1 cellular context compared by ENCODE assay signal in the genomic region with DNA sequence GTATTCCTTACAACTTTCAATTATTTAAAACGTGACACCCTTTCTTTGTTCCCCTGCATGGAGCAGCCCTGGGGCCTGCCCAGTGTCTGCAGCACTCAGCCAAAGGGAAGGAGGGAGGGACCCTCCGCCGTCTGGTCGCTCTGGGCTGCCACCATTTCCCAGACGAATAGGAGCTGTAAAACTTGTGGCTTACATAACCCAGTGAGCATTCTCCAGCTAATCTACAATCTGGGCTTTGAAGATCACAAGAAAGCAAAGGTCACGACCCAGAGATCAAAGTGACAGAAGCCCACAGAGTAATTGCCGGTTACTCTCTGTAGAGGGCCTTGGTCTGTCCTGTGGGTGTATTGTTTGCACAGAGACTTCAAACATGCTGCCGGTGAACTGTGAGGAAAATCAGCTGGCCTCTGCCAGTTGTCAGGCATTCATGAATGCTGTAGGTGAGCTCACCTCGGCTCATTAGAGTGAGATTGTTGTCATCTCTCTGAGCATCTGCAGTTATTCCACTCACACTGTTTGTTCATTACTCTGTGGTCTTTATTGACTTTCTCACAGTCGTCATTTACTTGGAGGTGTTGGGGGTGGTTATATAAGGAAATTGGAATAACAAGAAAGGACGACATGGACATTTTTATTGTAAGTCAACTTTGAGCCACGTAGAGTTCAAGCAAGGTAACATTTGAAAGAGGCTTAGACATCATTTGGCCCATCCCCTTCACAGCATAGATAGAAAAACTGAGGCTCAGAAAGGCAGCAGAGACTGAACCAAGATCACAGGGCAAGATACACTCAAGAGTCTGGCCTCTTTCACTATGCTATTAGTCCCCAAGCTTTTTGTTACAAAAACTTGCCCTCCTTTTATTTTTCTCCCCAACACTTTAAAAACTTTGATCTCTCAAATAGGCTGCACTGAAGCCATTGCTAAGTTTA.
TF ChIP-seq lines count a peak whose summit lies in the region.

No MANE protein-coding gene starts in this region.

TF ChIP-seq in WTC11, 78 proteins besides CTCF, POLR2A, EP300 and RAD21 (continued from another document):
- TF ChIP-seq, protein P1, sequence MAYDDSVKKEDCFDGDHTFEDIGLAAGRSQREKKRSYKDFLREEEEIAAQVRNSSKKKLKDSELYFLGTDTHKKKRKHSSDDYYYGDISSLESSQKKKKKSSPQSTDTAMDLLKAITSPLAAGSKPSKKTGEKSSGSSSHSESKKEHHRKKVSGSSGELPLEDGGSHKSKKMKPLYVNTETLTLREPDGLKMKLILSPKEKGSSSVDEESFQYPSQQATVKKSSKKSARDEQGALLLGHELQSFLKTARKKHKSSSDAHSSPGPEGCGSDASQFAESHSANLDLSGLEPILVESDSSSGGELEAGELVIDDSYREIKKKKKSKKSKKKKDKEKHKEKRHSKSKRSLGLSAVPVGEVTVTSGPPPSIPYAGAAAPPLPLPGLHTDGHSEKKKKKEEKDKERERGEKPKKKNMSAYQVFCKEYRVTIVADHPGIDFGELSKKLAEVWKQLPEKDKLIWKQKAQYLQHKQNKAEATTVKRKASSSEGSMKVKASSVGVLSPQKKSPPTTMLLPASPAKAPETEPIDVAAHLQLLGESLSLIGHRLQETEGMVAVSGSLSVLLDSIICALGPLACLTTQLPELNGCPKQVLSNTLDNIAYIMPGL (CRISPR knock-in tag; IDR thresholded peaks at IDR 0.05): no peak
- TF ChIP-seq GABPB1 (CRISPR knock-in tag; IDR thresholded peaks at IDR 0.05): peak; percentile 87
- TF ChIP-seq STAT6 (CRISPR knock-in tag; conservative IDR thresholded peaks at IDR 0.05; ENCODE audit: low read depth): no peak
- TF ChIP-seq ZNF425 (CRISPR knock-in tag; conservative IDR thresholded peaks at IDR 0.05): no peak
